In the genomic region with DNA sequence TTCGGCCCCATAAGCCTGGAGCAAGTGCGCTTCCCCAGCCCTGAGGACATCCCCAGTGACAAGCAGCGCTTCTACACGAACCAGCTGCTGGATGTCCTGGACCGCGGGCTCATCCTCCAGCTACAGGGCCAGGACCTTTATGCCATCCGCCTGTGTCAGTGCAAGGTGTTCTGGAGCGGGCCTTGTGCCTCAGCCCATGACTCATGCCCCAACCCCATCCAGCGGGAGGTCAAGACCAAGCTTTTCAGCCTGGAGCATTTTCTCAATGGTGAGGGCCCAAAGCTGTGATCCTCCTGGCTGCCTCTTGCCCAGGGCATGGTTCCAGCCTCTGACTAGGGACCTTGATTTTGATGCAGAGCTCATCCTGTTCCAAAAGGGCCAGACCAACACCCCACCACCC, we compare ENCODE assay signal across 21 cellular contexts. TPM values are rescaled to one million over a fixed set of nuclear protein-coding genes. Genes with fewer than 3 reads are reported as not detected.
DNase-seq lines count a peak whose midpoint lies in the region; ATAC-seq and TF ChIP-seq lines count a peak whose summit lies in the region.
"Had no signal": no experiment of that assay in that cellular context is flagged by ENCODE, and none has a peak within 500 bp of the region (broad histone marks: within the 10 kb centered on the region; RNA-seq: fewer than 3 reads in every experiment).

No MANE protein-coding gene starts in this region.

- POLR2A ChIA-PET in OCI-LY7 (lab: Charles Lee): interaction anchor here (0.5 to 1.0 kb wide), 3 partner anchors 59 to 1007 kb away, joined by 3 read pairs; no protein-coding TSS in a partner anchor

- peak overlapping the region; percentile 50 for H3K27ac Mint-ChIP-seq in activated naive CD8-positive, alpha-beta T cell treated with anti-CD3 and anti-CD28 coated beads, Interleukin-2, amount 50 U/mL, for 24 hours
- no peak overlapping the region for H3K27ac Mint-ChIP-seq in activated naive CD8-positive, alpha-beta T cell treated with anti-CD3 and anti-CD28 coated beads for 36 hours
- peak overlapping the region; percentile 78 for H3K27ac Mint-ChIP-seq in dendritic cell treated with granulocyte-macrophage colony-stimulating factor and Interleukin-4, amounts not matched to agents 40 ng/mL and 50 ng/mL, for 4 days
- H3K27ac Mint-ChIP-seq in stimulated activated memory B cell treated with anti-CD40 and anti-IgM and Interleukin-4, amounts not matched to agents 10 μg/mL and 1 μg/mL and 100 μg/mL, for 72 hours: peak overlapping the region; percentile 67
- no peak overlapping the region for H3K27ac Mint-ChIP-seq in activated CD8-positive, alpha-beta memory T cell treated with anti-CD3 and anti-CD28 coated beads, Interleukin-2, amount 10 ng/mL, durations not matched to agents 7 days and 5 days
- H3K27ac Mint-ChIP-seq: activated T-helper 1 cell treated with anti-CD3 and anti-CD28 coated beads, Interleukin-12 subunit alpha, Interleukin-12 subunit beta, Interleukin-2, Interleukin-4 antibody, amounts not matched to agents 30 ng/mL and 10 ng/mL and 1 ng/mL, durations not matched to agents 14 hours and 24 hours and 36 hours; CD4-positive, alpha-beta T cell; mesothelial cell of epicardium; nephron progenitor cell had no signal

- H3K27ac ChIP-seq in OCI-LY7 (ENCODE audit: low read depth, low read length, poor library complexity, severe bottlenecking) (no peak overlapping the region), ascending aorta (no peak overlapping the region)
- H3K27ac ChIP-seq: breast epithelium, SJSA1 had no signal

- H3K4me3 Mint-ChIP-seq in activated naive CD8-positive, alpha-beta T cell treated with anti-CD3 and anti-CD28 coated beads, Interleukin-2, amount 50 U/mL, for 24 hours: no peak overlapping the region
- no peak overlapping the region for H3K4me3 Mint-ChIP-seq in activated naive CD8-positive, alpha-beta T cell treated with anti-CD3 and anti-CD28 coated beads for 36 hours
- no peak overlapping the region for H3K4me3 Mint-ChIP-seq in dendritic cell treated with granulocyte-macrophage colony-stimulating factor and Interleukin-4, amounts not matched to agents 40 ng/mL and 50 ng/mL, for 4 days
- H3K4me3 Mint-ChIP-seq in stimulated activated memory B cell treated with anti-CD40 and anti-IgM and Interleukin-4, amounts not matched to agents 10 μg/mL and 1 μg/mL and 100 μg/mL, for 72 hours: no peak overlapping the region
- no peak overlapping the region for H3K4me3 Mint-ChIP-seq in activated CD8-positive, alpha-beta memory T cell treated with anti-CD3 and anti-CD28 coated beads, Interleukin-2, amount 10 ng/mL, durations not matched to agents 7 days and 5 days
- H3K4me3 Mint-ChIP-seq: activated T-helper 1 cell treated with anti-CD3 and anti-CD28 coated beads, Interleukin-12 subunit alpha, Interleukin-12 subunit beta, Interleukin-2, Interleukin-4 antibody, amounts not matched to agents 30 ng/mL and 10 ng/mL and 1 ng/mL, durations not matched to agents 14 hours and 24 hours and 36 hours; CD4-positive, alpha-beta T cell; mesothelial cell of epicardium; nephron progenitor cell had no signal

- H3K36me3 ChIP-seq in OCI-LY7 (ENCODE audit: insufficient read depth, low read length) (peaks cover 33% of the 10 kb centered on the region), ascending aorta (peaks cover 8 to 10% of the 10 kb centered on the region in 2 donors)
- H3K36me3 ChIP-seq: breast epithelium had no signal

- no peaks in the 10 kb centered on the region for H3K4me1 Mint-ChIP-seq in activated naive CD8-positive, alpha-beta T cell treated with anti-CD3 and anti-CD28 coated beads, Interleukin-2, amount 50 U/mL, for 24 hours
- no peaks in the 10 kb centered on the region for H3K4me1 Mint-ChIP-seq in activated naive CD8-positive, alpha-beta T cell treated with anti-CD3 and anti-CD28 coated beads for 36 hours
- H3K4me1 Mint-ChIP-seq in dendritic cell treated with granulocyte-macrophage colony-stimulating factor and Interleukin-4, amounts not matched to agents 40 ng/mL and 50 ng/mL, for 4 days (ENCODE audit: low read depth): peaks cover 83% of the 10 kb centered on the region
- peaks cover 65% of the 10 kb centered on the region for H3K4me1 Mint-ChIP-seq in stimulated activated memory B cell treated with anti-CD40 and anti-IgM and Interleukin-4, amounts not matched to agents 10 μg/mL and 1 μg/mL and 100 μg/mL, for 72 hours
- H3K4me1 Mint-ChIP-seq in activated CD8-positive, alpha-beta memory T cell treated with anti-CD3 and anti-CD28 coated beads, Interleukin-2, amount 10 ng/mL, durations not matched to agents 7 days and 5 days: peaks cover 1% of the 10 kb centered on the region
- H3K4me1 Mint-ChIP-seq: mesothelial cell of epicardium, nephron progenitor cell had no signal

- no peaks in the 10 kb centered on the region for H3K27me3 ChIP-seq in ascending aorta
- H3K27me3 ChIP-seq: breast epithelium, SJSA1, spleen had no signal

- peaks cover 14% of the 10 kb centered on the region for H3K36me3 Mint-ChIP-seq in activated naive CD8-positive, alpha-beta T cell treated with anti-CD3 and anti-CD28 coated beads, Interleukin-2, amount 50 U/mL, for 24 hours (ENCODE audit: low read depth)
- peaks cover 5% of the 10 kb centered on the region for H3K36me3 Mint-ChIP-seq in activated naive CD8-positive, alpha-beta T cell treated with anti-CD3 and anti-CD28 coated beads for 36 hours
- peaks cover 100% of the 10 kb centered on the region for H3K36me3 Mint-ChIP-seq in dendritic cell treated with granulocyte-macrophage colony-stimulating factor and Interleukin-4, amounts not matched to agents 40 ng/mL and 50 ng/mL, for 4 days (ENCODE audit: low read depth)
- peaks cover 88% of the 10 kb centered on the region for H3K36me3 Mint-ChIP-seq in stimulated activated memory B cell treated with anti-CD40 and anti-IgM and Interleukin-4, amounts not matched to agents 10 μg/mL and 1 μg/mL and 100 μg/mL, for 72 hours
- H3K36me3 Mint-ChIP-seq in activated CD8-positive, alpha-beta memory T cell treated with anti-CD3 and anti-CD28 coated beads, Interleukin-2, amount 10 ng/mL, durations not matched to agents 7 days and 5 days: peaks cover 9% of the 10 kb centered on the region

- no peaks in the 10 kb centered on the region for H3K27me3 Mint-ChIP-seq in activated naive CD8-positive, alpha-beta T cell treated with anti-CD3 and anti-CD28 coated beads, Interleukin-2, amount 50 U/mL, for 24 hours
- H3K27me3 Mint-ChIP-seq in activated naive CD8-positive, alpha-beta T cell treated with anti-CD3 and anti-CD28 coated beads for 36 hours: no peaks in the 10 kb centered on the region
- H3K27me3 Mint-ChIP-seq in dendritic cell treated with granulocyte-macrophage colony-stimulating factor and Interleukin-4, amounts not matched to agents 40 ng/mL and 50 ng/mL, for 4 days: no peaks in the 10 kb centered on the region
- no peaks in the 10 kb centered on the region for H3K27me3 Mint-ChIP-seq in stimulated activated memory B cell treated with anti-CD40 and anti-IgM and Interleukin-4, amounts not matched to agents 10 μg/mL and 1 μg/mL and 100 μg/mL, for 72 hours
- no peaks in the 10 kb centered on the region for H3K27me3 Mint-ChIP-seq in activated CD8-positive, alpha-beta memory T cell treated with anti-CD3 and anti-CD28 coated beads, Interleukin-2, amount 10 ng/mL, durations not matched to agents 7 days and 5 days
- H3K27me3 Mint-ChIP-seq: CD4-positive, alpha-beta T cell had no signal

- intact Hi-C loops in dendritic cell treated with granulocyte-macrophage colony-stimulating factor and Interleukin-4, amounts not matched to agents 40 ng/mL and 50 ng/mL, for 4 days (cut with micrococcal nuclease): no loop called here
- intact Hi-C loops in OCI-LY7 (cut with micrococcal nuclease; ENCODE audit: unreplicated experiment) (no loop called here), ascending aorta (cut with DNase I) (no loop called here)

- no peaks in the 10 kb centered on the region for H3K9me2 ChIP-seq in OCI-LY7 (ENCODE audit: insufficient read depth, low read length)

- H3K9me3 Mint-ChIP-seq in activated naive CD8-positive, alpha-beta T cell treated with anti-CD3 and anti-CD28 coated beads, Interleukin-2, amount 50 U/mL, for 24 hours: no peaks in the 10 kb centered on the region
- H3K9me3 Mint-ChIP-seq in activated naive CD8-positive, alpha-beta T cell treated with anti-CD3 and anti-CD28 coated beads for 36 hours: no peaks in the 10 kb centered on the region
- H3K9me3 Mint-ChIP-seq in dendritic cell treated with granulocyte-macrophage colony-stimulating factor and Interleukin-4, amounts not matched to agents 40 ng/mL and 50 ng/mL, for 4 days: no peaks in the 10 kb centered on the region
- no peaks in the 10 kb centered on the region for H3K9me3 Mint-ChIP-seq in stimulated activated memory B cell treated with anti-CD40 and anti-IgM and Interleukin-4, amounts not matched to agents 10 μg/mL and 1 μg/mL and 100 μg/mL, for 72 hours
- H3K9me3 Mint-ChIP-seq in activated CD8-positive, alpha-beta memory T cell treated with anti-CD3 and anti-CD28 coated beads, Interleukin-2, amount 10 ng/mL, durations not matched to agents 7 days and 5 days (ENCODE audit: low read depth): no peaks in the 10 kb centered on the region
- H3K9me3 Mint-ChIP-seq: activated T-helper 1 cell treated with anti-CD3 and anti-CD28 coated beads, Interleukin-12 subunit alpha, Interleukin-12 subunit beta, Interleukin-2, Interleukin-4 antibody, amounts not matched to agents 30 ng/mL and 10 ng/mL and 1 ng/mL, durations not matched to agents 14 hours and 24 hours and 36 hours; CD4-positive, alpha-beta T cell; mesothelial cell of epicardium; nephron progenitor cell had no signal

- no peak for DNase-seq in activated naive CD8-positive, alpha-beta T cell treated with anti-CD3 and anti-CD28 coated beads, Interleukin-2, amount 50 U/mL, for 24 hours
- no peak for DNase-seq in activated naive CD8-positive, alpha-beta T cell treated with anti-CD3 and anti-CD28 coated beads for 36 hours
- DNase-seq in NB4 (ENCODE audit: low read depth): peak; percentile 63
- DNase-seq in activated CD8-positive, alpha-beta memory T cell treated with anti-CD3 and anti-CD28 coated beads, Interleukin-2, amount 10 ng/mL, durations not matched to agents 7 days and 5 days: no peak
- no peak for DNase-seq in OCI-LY7 (ENCODE audit: low spot score)
- no peak for DNase-seq in ascending aorta (ENCODE audit: low spot score in 2 of 2)
- DNase-seq: activated CD8-positive, alpha-beta memory T cell treated with anti-CD3 and anti-CD28 coated beads for 24 hours; CD4-positive, alpha-beta T cell; foreskin melanocyte; NCI-H1436; NCI-H526 treated with DMSO at 0.1 percent for 48 hours; nephron progenitor cell; T-helper 2 cell had no signal

- no peak overlapping the region for H2AFZ ChIP-seq in OCI-LY7 (ENCODE audit: low read length)

- H3K4me3 ChIP-seq in NB4 (ENCODE audit: low read depth, low read length) (no peak overlapping the region), OCI-LY7 (ENCODE audit: low read depth, low read length, poor library complexity, severe bottlenecking) (no peak overlapping the region), ascending aorta (no peak overlapping the region)
- H3K4me3 ChIP-seq: breast epithelium, SJSA1, spleen had no signal

- ATAC-seq in activated naive CD8-positive, alpha-beta T cell treated with anti-CD3 and anti-CD28 coated beads, Interleukin-2, amount 50 U/mL, for 24 hours: no peak
- no peak for ATAC-seq in stimulated activated memory B cell treated with anti-CD40 and anti-IgM and Interleukin-4, amounts not matched to agents 10 μg/mL and 1 μg/mL and 100 μg/mL, for 72 hours
- no peak for ATAC-seq in activated CD8-positive, alpha-beta memory T cell treated with anti-CD3 and anti-CD28 coated beads, Interleukin-2, amount 10 ng/mL, durations not matched to agents 7 days and 5 days

- H3K4me2 ChIP-seq in OCI-LY7 (ENCODE audit: low read length): no peak overlapping the region

- TF ChIP-seq POLR2A in NB4 (IDR thresholded peaks at IDR 0.05; ENCODE audit: extremely low read depth, insufficient read length): no peak

- no peaks in the 10 kb centered on the region for H3K79me2 ChIP-seq in OCI-LY7 (ENCODE audit: insufficient read depth, low read depth, low read length)

- no peaks in the 10 kb centered on the region for H4K20me1 ChIP-seq in OCI-LY7 (ENCODE audit: insufficient read depth, low read length)

- H3K4me1 ChIP-seq in OCI-LY7 (ENCODE audit: insufficient read depth, low read length, poor library complexity, severe bottlenecking) (no peaks in the 10 kb centered on the region), ascending aorta (no peaks in the 10 kb centered on the region)
- H3K4me1 ChIP-seq: breast epithelium had no signal

- BruUV-seq in OCI-LY7 (replicated peaks; lab: Mats Ljungman, UMichigan): no TSS peak

- H3K9me3 ChIP-seq in OCI-LY7 (ENCODE audit: low read length): no peaks in the 10 kb centered on the region
- H3K9me3 ChIP-seq in ascending aorta: no peaks in the 10 kb centered on the region
- H3K9me3 ChIP-seq: breast epithelium, SJSA1, spleen had no signal

- CTCF ChIA-PET in activated CD8-positive, alpha-beta memory T cell treated with anti-CD3 and anti-CD28 coated beads, Interleukin-2, amount 10 ng/mL, durations not matched to agents 7 days and 5 days (lab: Charles Lee): interaction anchor here (0.7 to 2.5 kb wide), 8 partner anchors 10 to 144 kb away, joined by 3 to 6 read pairs (median 4); a partner anchor contains a TSS
- CTCF ChIA-PET in OCI-LY7 (lab: Charles Lee; ENCODE audit: unreplicated experiment): interaction anchor here (1.4 kb wide), 1 partner anchor 8 kb away, joined by 4 read pairs; no protein-coding TSS in a partner anchor

- TF ChIP-seq CTCF in NB4 (IDR thresholded peaks at IDR 0.05; ENCODE audit: low read depth, low read length) (no peak), OCI-LY7 (conservative IDR thresholded peaks at IDR 0.05; ENCODE audit: low read length) (no peak), ascending aorta (IDR thresholded peaks at IDR 0.05) (no peak)

RNA-seq across cellular contexts. Expression of a gene that starts 10.1 kb away (rescaled TPM):
- 1 to 10 TPM; 3.8 to 4.0 TPM for total RNA-seq in activated naive CD8-positive, alpha-beta T cell treated with anti-CD3 and anti-CD28 coated beads for 36 hours
- total RNA-seq in activated CD8-positive, alpha-beta memory T cell treated with anti-CD3 and anti-CD28 coated beads, Interleukin-2, amount 10 ng/mL, durations not matched to agents 7 days and 5 days: 10 to 100 TPM; 16.5 to 17.7 TPM
- 3.9 and 8.2 TPM in 2 replicates for total RNA-seq in OCI-LY7 (2014; rRNA removed; shearing (Covaris generic))
- 15.8 and 21.9 TPM in 2 replicates for total RNA-seq in OCI-LY7 (2022)
- not detected for total RNA-seq in ascending aorta

RNA-seq across cellular contexts. Expression of a gene that starts 37.3 kb away (rescaled TPM):
- under 1 TPM; 0.10 to 0.14 TPM for total RNA-seq in activated naive CD8-positive, alpha-beta T cell treated with anti-CD3 and anti-CD28 coated beads for 36 hours
- under 1 TPM; 0.20 to 0.52 TPM for total RNA-seq in activated CD8-positive, alpha-beta memory T cell treated with anti-CD3 and anti-CD28 coated beads, Interleukin-2, amount 10 ng/mL, durations not matched to agents 7 days and 5 days
- total RNA-seq in OCI-LY7 (2014; rRNA removed; shearing (Covaris generic)): 0.90 and 2.3 TPM in 2 replicates
- 1.4 TPM in 2 replicates for total RNA-seq in OCI-LY7 (2022)
- 1.2 TPM for total RNA-seq in ascending aorta
- total RNA-seq: activated T-helper 1 cell treated with anti-CD3 and anti-CD28 coated beads, Interleukin-12 subunit alpha, Interleukin-12 subunit beta, Interleukin-2, Interleukin-4 antibody, amounts not matched to agents 30 ng/mL and 10 ng/mL and 1 ng/mL, durations not matched to agents 14 hours and 24 hours and 36 hours; LHCN-M2; SJSA1 had no signal

Comparison
In these comparisons a context has a peak if more than half of its experiments do, and no peak if none do; other contexts are left out.
1. H3K27ac Mint-ChIP-seq: peak in activated naive CD8-positive, alpha-beta T cell treated with anti-CD3 and anti-CD28 coated beads, Interleukin-2, amount 50 U/mL, for 24 hours (single experiment), dendritic cell treated with granulocyte-macrophage colony-stimulating factor and Interleukin-4, amounts not matched to agents 40 ng/mL and 50 ng/mL, for 4 days (single experiment) and stimulated activated memory B cell treated with anti-CD40 and anti-IgM and Interleukin-4, amounts not matched to agents 10 μg/mL and 1 μg/mL and 100 μg/mL, for 72 hours (single experiment); none in activated naive CD8-positive, alpha-beta T cell treated with anti-CD3 and anti-CD28 coated beads for 36 hours (single experiment) and activated CD8-positive, alpha-beta memory T cell treated with anti-CD3 and anti-CD28 coated beads, Interleukin-2, amount 10 ng/mL, durations not matched to agents 7 days and 5 days (single experiment).